ENCODE assay signal across 8 cellular contexts in genomic region chr7:149422065-149422913, GRCh38. TPM values are rescaled to one million over a fixed set of nuclear protein-coding genes. Genes with fewer than 3 reads are reported as not detected.
DNase-seq lines count a peak whose midpoint lies in the region; ATAC-seq lines count a peak whose summit lies in the region.

No MANE protein-coding gene starts in this region.

- H3K9me3 ChIP-seq in BLaER1, result no peaks in the 10 kb centered on the region

- no peak overlapping the region for H2BK5ac ChIP-seq in mesendoderm (ENCODE audit: low read length)

- peak; percentile 61 for DNase-seq in NCI-H226
- peak; percentile 63 to 71 for DNase-seq in activated CD4-positive, alpha-beta T cell treated with anti-CD3 and anti-CD28 coated beads, Interleukin-2, amount 50 U/mL, for 48 hours
- DNase-seq in effector CD8-positive, alpha-beta T cell (lab: John Stamatoyannopoulos, UW), result peak; percentile 39
- peak; percentile 93 for DNase-seq in mesendoderm
- DNase-seq in stimulated activated CD8-positive, alpha-beta memory T cell treated with anti-CD3 and anti-CD28 coated beads, Interleukin-15, amount 100 ng/mL, for 48 hours (ENCODE audit: low read depth in 2 of 2), result peak; percentile 62 to 66

- peak overlapping the region; percentile 71 for H3K4ac ChIP-seq in mesendoderm (ENCODE audit: low read depth, low read length)

- 0 out of 2 replicates have a peak, but pooled peaks cover 21% of the 10 kb centered on the region for H4K20me1 ChIP-seq in BLaER1

- no peaks in the 10 kb centered on the region for H3K79me2 ChIP-seq in mesendoderm (ENCODE audit: control insufficient read depth, insufficient read depth, low read length)

- H3K18ac ChIP-seq in mesendoderm (ENCODE audit: low read length), result peak overlapping the region; percentile 88

- peak overlapping the region; percentile 65 for H3K4me3 ChIP-seq in BLaER1
- H3K4me3 ChIP-seq in mesendoderm (ENCODE audit: low read length), result peak overlapping the region; percentile 37

- no peak overlapping the region for H2AK5ac ChIP-seq in mesendoderm (ENCODE audit: low read length)

- H4K8ac ChIP-seq in mesendoderm (ENCODE audit: low read depth, low read length), result peak overlapping the region; percentile 30

- H3K56ac ChIP-seq in mesendoderm (ENCODE audit: low read length), result peak overlapping the region; percentile 90

- H2BK15ac ChIP-seq in mesendoderm (replicated peaks; ENCODE audit: low read depth), result no peak overlapping the region

- ATAC-seq in GM19023 (IDR thresholded peaks at IDR 0.05; ENCODE audit: unreplicated experiment), result peak; percentile 95
- peak; percentile 96 for ATAC-seq in HG03159 (IDR thresholded peaks at IDR 0.05; ENCODE audit: unreplicated experiment)

- H4K5ac ChIP-seq in mesendoderm (ENCODE audit: low read length), result no peak overlapping the region

- no peaks in the 10 kb centered on the region for H3K79me1 ChIP-seq in mesendoderm (ENCODE audit: low read length)

- no CpG with 5 or more reads among the region's 71 CpGs for WGBS in mesendoderm (ENCODE audit: extremely low coverage, insufficient coverage, low lambda C conversion rate)

- H3K27ac ChIP-seq in BLaER1, result no peak overlapping the region
- peak overlapping the region; percentile 67 for H3K27ac ChIP-seq in mesendoderm (ENCODE audit: low read depth, low read length)

- H3K27me3 ChIP-seq in BLaER1 (peaks cover 32% of the 10 kb centered on the region), mesendoderm (ENCODE audit: insufficient read depth, low read length, poor library complexity) (no peaks in the 10 kb centered on the region)

- H2BK120ac ChIP-seq in mesendoderm (ENCODE audit: low read depth, low read length), result no peak overlapping the region

- H3K4me1 ChIP-seq in BLaER1 (peaks cover 12% of the 10 kb centered on the region), mesendoderm (ENCODE audit: control insufficient read depth, low read depth, low read length) (no peaks in the 10 kb centered on the region)

- H3K9ac ChIP-seq in BLaER1, result peak overlapping the region; percentile 56; the same call in 1 of the 2 replicates
- H3K9ac ChIP-seq in mesendoderm (ENCODE audit: low read length), result peak overlapping the region; percentile 76

- H3K4me2 ChIP-seq in BLaER1 (peak overlapping the region; percentile 79), mesendoderm (ENCODE audit: low read length) (peak overlapping the region; percentile 92)

- peak overlapping the region; percentile 52 for H3K23ac ChIP-seq in mesendoderm (ENCODE audit: low read length)

- H3K36me3 ChIP-seq in BLaER1 (peaks cover 9% of the 10 kb centered on the region; the same call in 1 of the 2 replicates), mesendoderm (ENCODE audit: control insufficient read depth, insufficient read depth, low read length) (no peaks in the 10 kb centered on the region)

RNA-seq across cellular contexts. Expression of gene ZNF777, which starts 38.6 kb away (rescaled TPM):
- 7.6 TPM for polyA plus RNA-seq in mesendoderm (2013, experiment 1 of 2)
- polyA plus RNA-seq in mesendoderm (2013, experiment 2 of 2), result 7.8 TPM

Comparison
In these comparisons a context has a peak if more than half of its experiments do, and no peak if none do; other contexts are left out.
1. DNase-seq: peak in every context shown above with its lines; median percentile 93 in mesendoderm; 67 in activated CD4-positive, alpha-beta T cell treated with anti-CD3 and anti-CD28 coated beads, Interleukin-2, amount 50 U/mL, for 48 hours; 64 in stimulated activated CD8-positive, alpha-beta memory T cell treated with anti-CD3 and anti-CD28 coated beads, Interleukin-15, amount 100 ng/mL, for 48 hours; 61 in NCI-H226; 39 in effector CD8-positive, alpha-beta T cell.